13 cellular contexts compared by ENCODE assay signal in genomic region chr10:21449288-21449966, GRCh38.
A peak's percentile ranks its signal among the peaks of the same experiment; 100 is the strongest.
DNase-seq lines count a peak whose midpoint lies in the region; ATAC-seq and TF ChIP-seq lines count a peak whose summit lies in the region.
"Had no signal": no experiment of that assay in that cellular context is flagged by ENCODE, and none has a peak within 500 bp of the region (broad histone marks: within the 10 kb centered on the region; RNA-seq: fewer than 3 reads in every experiment).

No MANE protein-coding gene starts in this region.

- H3K4me1 ChIP-seq in MM.1S (ENCODE audit: low read length): 0 out of 2 replicates have a peak, but pooled peaks cover 2% of the 10 kb centered on the region
- H3K4me1 ChIP-seq: colonic mucosa had no signal

- peak overlapping the region; percentile 17; the same call in 1 of the 2 replicates for H3K27ac ChIP-seq in MM.1S (ENCODE audit: low read length)
- H3K27ac ChIP-seq: colonic mucosa, SK-N-MC had no signal

- DNase-seq in MM.1S: peak; percentile 66
- peak; percentile 8 for DNase-seq in iris pigment epithelial cell (ENCODE audit: low read depth)
- no peak for DNase-seq in sciatic nerve (ENCODE audit: low spot score)
- DNase-seq in mucosa of gallbladder (ENCODE audit: low spot score): no peak
- no peak for DNase-seq in NCI-H82 (lab: John Stamatoyannopoulos, UW)
- DNase-seq: activated CD4-positive, alpha-beta T cell treated with anti-CD3 and anti-CD28 coated beads, Interleukin-2, amount 50 U/mL, for 48 hours; CD4-positive, CD25-positive, alpha-beta regulatory T cell; colonic mucosa; naive thymus-derived CD4-positive, alpha-beta T cell had no signal

- H3K4me2 ChIP-seq in MM.1S (ENCODE audit: low read depth, low read length): no peak overlapping the region

- ATAC-seq in GM19324 (IDR thresholded peaks at IDR 0.05; ENCODE audit: low FRiP score, unreplicated experiment): peak; percentile 60
- ATAC-seq in HG02870 (IDR thresholded peaks at IDR 0.05; ENCODE audit: unreplicated experiment): peak; percentile 91
- ATAC-seq in sciatic nerve: no peak
- ATAC-seq in HG03045 (IDR thresholded peaks at IDR 0.05; ENCODE audit: unreplicated experiment): no peak
- ATAC-seq: naive thymus-derived CD4-positive, alpha-beta T cell had no signal

- H3K9me2 ChIP-seq in MM.1S (replicated peaks; ENCODE audit: insufficient read depth, low read length): no peaks in the 10 kb centered on the region

- no peaks in the 10 kb centered on the region for H3F3A ChIP-seq in MM.1S (ENCODE audit: insufficient read depth, low read length)

- no peaks in the 10 kb centered on the region for H4K20me1 ChIP-seq in MM.1S (ENCODE audit: insufficient read depth, low read length)

- H3K9ac ChIP-seq in MM.1S (ENCODE audit: low read length): no peak overlapping the region

- no peaks in the 10 kb centered on the region for H3K9me3 ChIP-seq in MM.1S (replicated peaks; ENCODE audit: insufficient read depth, low read length)
- H3K9me3 ChIP-seq: colonic mucosa had no signal

- H3K79me2 ChIP-seq in MM.1S (ENCODE audit: low read length): no peaks in the 10 kb centered on the region

- H2AFZ ChIP-seq in MM.1S (ENCODE audit: low read length): no peak overlapping the region

- no peak overlapping the region for H3K4me3 ChIP-seq in MM.1S (ENCODE audit: low read length)
- H3K4me3 ChIP-seq: colonic mucosa, SK-N-MC had no signal

- intact Hi-C loops in sciatic nerve (cut with DNase I): no loop called here

- no peaks in the 10 kb centered on the region for H3K27me3 ChIP-seq in MM.1S (replicated peaks; ENCODE audit: insufficient read depth, low read length)
- H3K27me3 ChIP-seq: colonic mucosa had no signal

- no peaks in the 10 kb centered on the region for H3K36me3 ChIP-seq in MM.1S (replicated peaks; ENCODE audit: insufficient read depth, low read length)
- H3K36me3 ChIP-seq: colonic mucosa had no signal

- no peak for TF ChIP-seq CTCF in MM.1S (IDR thresholded peaks at IDR 0.05; ENCODE audit: low read length)

Comparison
In these comparisons a context has a peak if more than half of its experiments do, and no peak if none do; other contexts are left out.
1. ATAC-seq: peak in GM19324 (single experiment) and HG02870 (single experiment); none in sciatic nerve (single experiment) and HG03045 (single experiment).
2. DNase-seq: peak in MM.1S (single experiment) and iris pigment epithelial cell (single experiment); none in sciatic nerve (single experiment), mucosa of gallbladder (single experiment) and NCI-H82 (single experiment).